In genomic region chr2:106944220-106944619, GRCh38 we compare ENCODE assay signal across 26 cellular contexts. TPM values are rescaled to one million over a fixed set of nuclear protein-coding genes. Genes with fewer than 3 reads are reported as not detected.
DNase-seq lines count a peak whose midpoint lies in the region; ATAC-seq and TF ChIP-seq lines count a peak whose summit lies in the region.
"Had no signal": no experiment of that assay in that cellular context is flagged by ENCODE, and none has a peak within 500 bp of the region (broad histone marks: within the 10 kb centered on the region; RNA-seq: fewer than 3 reads in every experiment).

No MANE protein-coding gene starts in this region.

- ATAC-seq in natural killer cell, result no peak
- no peak for ATAC-seq in HG02870 (IDR thresholded peaks at IDR 0.05; ENCODE audit: unreplicated experiment)
- ATAC-seq: activated CD4-positive, alpha-beta T cell treated with anti-CD3 and anti-CD28 coated beads for 36 hours; activated CD8-positive, alpha-beta memory T cell treated with anti-CD3 and anti-CD28 coated beads, Interleukin-2, amount 10 ng/mL, durations not matched to agents 7 days and 5 days; lower lobe of right lung; pancreas; right lobe of liver; upper lobe of right lung had no signal

- CTCF ChIA-PET in activated naive CD4-positive, alpha-beta T cell treated with anti-CD3 and anti-CD28 coated beads for 36 hours (lab: Charles Lee), result no interaction called here

- H3K27me3 Mint-ChIP-seq in natural killer cell (ENCODE audit: low read depth in 2 of 2), result no peaks in the 10 kb centered on the region
- H3K27me3 Mint-ChIP-seq in activated naive CD4-positive, alpha-beta T cell treated with anti-CD3 and anti-CD28 coated beads for 36 hours (ENCODE audit: low read depth), result no peaks in the 10 kb centered on the region
- H3K27me3 Mint-ChIP-seq: activated CD4-positive, alpha-beta T cell treated with anti-CD3 and anti-CD28 coated beads for 36 hours; activated CD8-positive, alpha-beta memory T cell treated with anti-CD3 and anti-CD28 coated beads, Interleukin-2, amount 10 ng/mL, durations not matched to agents 7 days and 5 days; central memory CD8-positive, alpha-beta T cell; stimulated activated naive CD8-positive, alpha-beta T cell treated with anti-CD3 and anti-CD28 coated beads, Interleukin-15, Interleukin-2, amounts not matched to agents 100 ng/mL and 50 ng/mL, for 24 hours had no signal

- H3K4me1 Mint-ChIP-seq in natural killer cell, result no peaks in the 10 kb centered on the region
- no peaks in the 10 kb centered on the region for H3K4me1 Mint-ChIP-seq in activated naive CD4-positive, alpha-beta T cell treated with anti-CD3 and anti-CD28 coated beads for 36 hours (ENCODE audit: low read depth)
- H3K4me1 Mint-ChIP-seq: activated CD4-positive, alpha-beta T cell treated with anti-CD3 and anti-CD28 coated beads for 36 hours; activated CD8-positive, alpha-beta memory T cell treated with anti-CD3 and anti-CD28 coated beads, Interleukin-2, amount 10 ng/mL, durations not matched to agents 7 days and 5 days; central memory CD8-positive, alpha-beta T cell had no signal

- peaks cover 8 to 10% of the 10 kb centered on the region in 2 donors for H3K9me3 Mint-ChIP-seq in natural killer cell
- no peaks in the 10 kb centered on the region for H3K9me3 Mint-ChIP-seq in activated naive CD4-positive, alpha-beta T cell treated with anti-CD3 and anti-CD28 coated beads for 36 hours

- no peak overlapping the region for H3K4me3 ChIP-seq in fibroblast of pulmonary artery (replicated peaks; ENCODE audit: low read depth, low read length)
- H3K4me3 ChIP-seq: BLaER1, esophagus squamous epithelium, lower lobe of right lung, pancreas, right lobe of liver, upper lobe of right lung had no signal

- H3K27ac Mint-ChIP-seq in natural killer cell, result no peak overlapping the region
- H3K27ac Mint-ChIP-seq in activated naive CD4-positive, alpha-beta T cell treated with anti-CD3 and anti-CD28 coated beads for 36 hours, result no peak overlapping the region
- H3K27ac Mint-ChIP-seq: activated CD4-positive, alpha-beta T cell treated with anti-CD3 and anti-CD28 coated beads for 36 hours; activated CD8-positive, alpha-beta memory T cell treated with anti-CD3 and anti-CD28 coated beads, Interleukin-2, amount 10 ng/mL, durations not matched to agents 7 days and 5 days; stimulated activated naive CD8-positive, alpha-beta T cell treated with anti-CD3 and anti-CD28 coated beads, Interleukin-15, Interleukin-2, amounts not matched to agents 100 ng/mL and 50 ng/mL, for 24 hours had no signal

- no peak for TF ChIP-seq CTCF in fibroblast of pulmonary artery (IDR thresholded peaks at IDR 0.05; ENCODE audit: low read length, missing control alignments)
- no peak for TF ChIP-seq CTCF in natural killer cell (IDR thresholded peaks at IDR 0.05)

- intact Hi-C loops in natural killer cell (cut with micrococcal nuclease), result no loop called here
- intact Hi-C loops in activated naive CD4-positive, alpha-beta T cell treated with anti-CD3 and anti-CD28 coated beads for 36 hours (cut with micrococcal nuclease), result no loop called here

- DNase-seq in H4 (ENCODE audit: low spot score), result peak; percentile 25
- DNase-seq in amniotic epithelial cell (ENCODE audit: low read depth), result peak; percentile 72
- DNase-seq in fibroblast of pulmonary artery (ENCODE audit: low read depth), result peak; percentile 49
- peak; percentile 18 for DNase-seq in stromal cell of bone marrow (ENCODE audit: low read depth)
- DNase-seq in natural killer cell, result no peak
- DNase-seq in nucleus accumbens (lab: John Stamatoyannopoulos, UW), result no peak
- no peak for DNase-seq in activated naive CD4-positive, alpha-beta T cell treated with anti-CD3 and anti-CD28 coated beads for 36 hours
- DNase-seq: activated CD4-positive, alpha-beta T cell treated with anti-CD3 and anti-CD28 coated beads for 36 hours; activated CD8-positive, alpha-beta memory T cell treated with anti-CD3 and anti-CD28 coated beads, Interleukin-2, amount 10 ng/mL, durations not matched to agents 7 days and 5 days; Calu3; effector memory CD4-positive, alpha-beta T cell; esophagus squamous epithelium; hippocampal formation; islet precursor cell; Karpas-422; lower lobe of right lung; NCI-H1092; NCI-H2029 treated with DMSO at 0.1 percent for 48 hours; NCI-H510A; pancreas; right lobe of liver; upper lobe of right lung had no signal

- H3K4me3 Mint-ChIP-seq in natural killer cell, result no peak overlapping the region
- no peak overlapping the region for H3K4me3 Mint-ChIP-seq in activated naive CD4-positive, alpha-beta T cell treated with anti-CD3 and anti-CD28 coated beads for 36 hours
- H3K4me3 Mint-ChIP-seq: activated CD4-positive, alpha-beta T cell treated with anti-CD3 and anti-CD28 coated beads for 36 hours; activated CD8-positive, alpha-beta memory T cell treated with anti-CD3 and anti-CD28 coated beads, Interleukin-2, amount 10 ng/mL, durations not matched to agents 7 days and 5 days; central memory CD8-positive, alpha-beta T cell; stimulated activated naive CD8-positive, alpha-beta T cell treated with anti-CD3 and anti-CD28 coated beads, Interleukin-15, Interleukin-2, amounts not matched to agents 100 ng/mL and 50 ng/mL, for 24 hours had no signal

- H3K36me3 Mint-ChIP-seq in natural killer cell, result no peaks in the 10 kb centered on the region
- no peaks in the 10 kb centered on the region for H3K36me3 Mint-ChIP-seq in activated naive CD4-positive, alpha-beta T cell treated with anti-CD3 and anti-CD28 coated beads for 36 hours (ENCODE audit: low read depth)
- H3K36me3 Mint-ChIP-seq: activated CD8-positive, alpha-beta memory T cell treated with anti-CD3 and anti-CD28 coated beads, Interleukin-2, amount 10 ng/mL, durations not matched to agents 7 days and 5 days had no signal

RNA-seq across cellular contexts. Expression of gene ST6GAL2, which starts 58.3 kb away (rescaled TPM):
- 0.21 and 0.37 TPM in 2 replicates for total RNA-seq in H4 (2014; rRNA removed; shearing (Covaris generic))
- total RNA-seq in natural killer cell, result not detected
- total RNA-seq in activated naive CD4-positive, alpha-beta T cell treated with anti-CD3 and anti-CD28 coated beads for 36 hours, result not detected
- total RNA-seq: activated CD4-positive, alpha-beta T cell treated with anti-CD3 and anti-CD28 coated beads for 36 hours; activated CD8-positive, alpha-beta memory T cell treated with anti-CD3 and anti-CD28 coated beads, Interleukin-2, amount 10 ng/mL, durations not matched to agents 7 days and 5 days; Calu3 had no signal

Comparison
In these comparisons a context has a peak if more than half of its experiments do, and no peak if none do; other contexts are left out.
1. DNase-seq: peak in H4 (single experiment), amniotic epithelial cell (single experiment), fibroblast of pulmonary artery (single experiment) and stromal cell of bone marrow (single experiment); none in natural killer cell (single experiment), nucleus accumbens (0 of 56) and activated naive CD4-positive, alpha-beta T cell treated with anti-CD3 and anti-CD28 coated beads for 36 hours (single experiment).